11 cellular contexts compared by ENCODE assay signal in genomic region chr11:59152312-59152967, GRCh38. TPM values are rescaled to one million over a fixed set of nuclear protein-coding genes. Genes with fewer than 3 reads are reported as not detected.
DNase-seq lines count a peak whose midpoint lies in the region; ATAC-seq and TF ChIP-seq lines count a peak whose summit lies in the region.
"Had no signal": no experiment of that assay in that cellular context is flagged by ENCODE, and none has a peak within 500 bp of the region (broad histone marks: within the 10 kb centered on the region; RNA-seq: fewer than 3 reads in every experiment).

No MANE protein-coding gene starts in this region.

- H3K27me3 Mint-ChIP-seq in activated naive CD4-positive, alpha-beta T cell treated with anti-CD3 and anti-CD28 coated beads, Interleukin-2, amount 10 ng/mL, durations not matched to agents 7 days and 5 days: no peaks in the 10 kb centered on the region
- no peaks in the 10 kb centered on the region for H3K27me3 Mint-ChIP-seq in stimulated activated memory B cell treated with anti-CD40 and anti-IgM and Interleukin-4, amounts not matched to agents 10 μg/mL and 1 μg/mL and 100 μg/mL, for 72 hours

- no peak for DNase-seq in activated naive CD4-positive, alpha-beta T cell treated with anti-CD3 and anti-CD28 coated beads, Interleukin-2, amount 10 ng/mL, durations not matched to agents 7 days and 5 days
- DNase-seq in activated naive CD4-positive, alpha-beta T cell (lab: John Stamatoyannopoulos, UW): no peak
- DNase-seq in NOMO-1 (lab: John Stamatoyannopoulos, UW; ENCODE audit: unreplicated experiment in 2 of 2) (no peak), Peyer's patch (no peak), SIG-M5 (lab: John Stamatoyannopoulos, UW) (no peak)
- DNase-seq: H7, heart right ventricle, NCI-H187 had no signal

- peaks cover 56% of the 10 kb centered on the region for H3K4me1 Mint-ChIP-seq in activated naive CD4-positive, alpha-beta T cell treated with anti-CD3 and anti-CD28 coated beads, Interleukin-2, amount 10 ng/mL, durations not matched to agents 7 days and 5 days
- peaks cover 38% of the 10 kb centered on the region for H3K4me1 Mint-ChIP-seq in stimulated activated memory B cell treated with anti-CD40 and anti-IgM and Interleukin-4, amounts not matched to agents 10 μg/mL and 1 μg/mL and 100 μg/mL, for 72 hours

- H3K36me3 Mint-ChIP-seq in activated naive CD4-positive, alpha-beta T cell treated with anti-CD3 and anti-CD28 coated beads, Interleukin-2, amount 10 ng/mL, durations not matched to agents 7 days and 5 days: peaks cover 62% of the 10 kb centered on the region
- peaks cover 13% of the 10 kb centered on the region for H3K36me3 Mint-ChIP-seq in stimulated activated memory B cell treated with anti-CD40 and anti-IgM and Interleukin-4, amounts not matched to agents 10 μg/mL and 1 μg/mL and 100 μg/mL, for 72 hours

- H3K27me3 ChIP-seq in Peyer's patch: no peaks in the 10 kb centered on the region
- H3K27me3 ChIP-seq: heart right ventricle had no signal

- CTCF ChIA-PET in activated naive CD4-positive, alpha-beta T cell treated with anti-CD3 and anti-CD28 coated beads, Interleukin-2, amount 10 ng/mL, durations not matched to agents 7 days and 5 days (lab: Charles Lee): interaction anchor here (0.7 to 1.7 kb wide), 4 partner anchors 10 to 103 kb away, joined by 3 to 5 read pairs (median 4); partner anchors contain the start of gene FAM111A

- TF ChIP-seq POLR2A in Peyer's patch (IDR thresholded peaks at IDR 0.05): no peak

- peak overlapping the region; percentile 59 for H3K4me3 Mint-ChIP-seq in activated naive CD4-positive, alpha-beta T cell treated with anti-CD3 and anti-CD28 coated beads, Interleukin-2, amount 10 ng/mL, durations not matched to agents 7 days and 5 days
- peak overlapping the region; percentile 73 for H3K4me3 Mint-ChIP-seq in stimulated activated memory B cell treated with anti-CD40 and anti-IgM and Interleukin-4, amounts not matched to agents 10 μg/mL and 1 μg/mL and 100 μg/mL, for 72 hours

- no peaks in the 10 kb centered on the region for H3K9me3 ChIP-seq in Peyer's patch

- H3K27ac Mint-ChIP-seq in activated naive CD4-positive, alpha-beta T cell treated with anti-CD3 and anti-CD28 coated beads, Interleukin-2, amount 10 ng/mL, durations not matched to agents 7 days and 5 days: peak overlapping the region; percentile 86
- peak overlapping the region; percentile 81 for H3K27ac Mint-ChIP-seq in stimulated activated memory B cell treated with anti-CD40 and anti-IgM and Interleukin-4, amounts not matched to agents 10 μg/mL and 1 μg/mL and 100 μg/mL, for 72 hours

- no peak overlapping the region for H3K4me3 ChIP-seq in Peyer's patch

- peaks cover 0 to 28% (median 0%) of the 10 kb centered on the region in 3 donors for H3K36me3 ChIP-seq in Peyer's patch

- peak overlapping the region in 1 of 4 donors; percentile 43 for H3K27ac ChIP-seq in Peyer's patch
- H3K27ac ChIP-seq: heart right ventricle had no signal

- H3K4me1 ChIP-seq in Peyer's patch: no peaks in the 10 kb centered on the region
- H3K4me1 ChIP-seq: heart right ventricle had no signal

- no peak for TF ChIP-seq CTCF in Peyer's patch (IDR thresholded peaks at IDR 0.05)

- no peaks in the 10 kb centered on the region for H3K9me3 Mint-ChIP-seq in activated naive CD4-positive, alpha-beta T cell treated with anti-CD3 and anti-CD28 coated beads, Interleukin-2, amount 10 ng/mL, durations not matched to agents 7 days and 5 days
- H3K9me3 Mint-ChIP-seq in stimulated activated memory B cell treated with anti-CD40 and anti-IgM and Interleukin-4, amounts not matched to agents 10 μg/mL and 1 μg/mL and 100 μg/mL, for 72 hours: no peaks in the 10 kb centered on the region

- ATAC-seq in GM21717 (IDR thresholded peaks at IDR 0.05; ENCODE audit: unreplicated experiment): peak; percentile 86
- peak; percentile 81 for ATAC-seq in HG03460 (IDR thresholded peaks at IDR 0.05; ENCODE audit: unreplicated experiment)
- ATAC-seq in stimulated activated memory B cell treated with anti-CD40 and anti-IgM and Interleukin-4, amounts not matched to agents 10 μg/mL and 1 μg/mL and 100 μg/mL, for 72 hours: peak; percentile 79
- ATAC-seq: heart right ventricle had no signal

RNA-seq across cellular contexts. Expression of gene FAM111A, which starts 9.8 kb away (rescaled TPM):
- total RNA-seq in Peyer's patch: 10 to 100 TPM; 43.0 to 96.6 (median 68.5) TPM

RNA-seq across cellular contexts. Expression of gene DTX4, which starts 19.5 kb away (rescaled TPM):
- 10 to 100 TPM; 41.3 to 93.8 (median 60.9) TPM for total RNA-seq in Peyer's patch

RNA-seq across cellular contexts. Expression of gene FAM111B, which starts 45.4 kb away (rescaled TPM):
- 1 to 10 TPM; 1.8 to 6.0 (median 4.7) TPM for total RNA-seq in Peyer's patch
